In genomic region chr5:142911775-142912174, GRCh38 we compare ENCODE assay signal across 33 cellular contexts.
"Had no signal": no experiment of that assay in that cellular context is flagged by ENCODE, and none has a peak within 500 bp of the region (broad histone marks: within the 10 kb centered on the region; RNA-seq: fewer than 3 reads in every experiment).

No MANE protein-coding gene starts in this region.

- H3K27ac ChIP-seq: ascending aorta, cardiac muscle cell, PC-9, RWPE1, SJCRH30, SK-N-MC had no signal

- H3K4me3 ChIP-seq: ascending aorta, cardiac muscle cell, PC-9, SJCRH30, SK-N-MC had no signal

- H3K4me1 ChIP-seq: ascending aorta had no signal

- DNase-seq: activated B cell treated with CpG ODN at 0.5 μM for 24 hours; activated CD4-positive, alpha-beta memory T cell treated with anti-CD3 and anti-CD28 coated beads, Interleukin-2, amount 10 ng/mL, durations not matched to agents 7 days and 5 days; activated CD4-positive, alpha-beta T cell treated with anti-CD3 and anti-CD28 coated beads for 48 hours; activated CD4-positive, CD25-positive, alpha-beta regulatory T cell treated with anti-CD3 and anti-CD28 coated beads, Interleukin-2, amount 50 U/mL, for 72 hours; activated CD8-positive, alpha-beta memory T cell treated with anti-CD3 and anti-CD28 coated beads for 24 hours; activated CD8-positive, alpha-beta memory T cell treated with anti-CD3 and anti-CD28 coated beads, Interleukin-2, amount 10 ng/mL, durations not matched to agents 7 days and 5 days; activated CD8-positive, alpha-beta memory T cell treated with anti-CD3 and anti-CD28 coated beads, Interleukin-2, amount 50 U/mL, for 48 hours; activated gamma-delta T cell; activated naive CD4-positive, alpha-beta T cell treated with Interleukin-2 at 50 U/mL for 16 hours; activated naive CD8-positive, alpha-beta T cell treated with anti-CD3 and anti-CD28 coated beads, Interleukin-2, amount 10 ng/mL, durations not matched to agents 7 days and 5 days; activated T-cell treated with anti-CD3 and anti-CD28 coated beads, Interleukin-2, amount 50 U/mL, for 1 hour; amygdala; Karpas-422; KBM-7; NCI-H1092; NCI-H1436 treated with DMSO at 0.1 percent for 48 hours; NCI-H1694 treated with DMSO at 0.1 percent for 48 hours; NCI-H2029; NCI-H345; NCI-H524 treated with DMSO at 0.1 percent for 48 hours; NCI-H748 treated with DMSO at 0.1 percent for 48 hours; NK-92 treated with Interleukin-12 subunit alpha and Interleukin-12 subunit beta, amount 100 ng/mL, for 24 hours; PC-9; Right ventricle myocardium superior; SJCRH30 had no signal

- H3K27me3 ChIP-seq: ascending aorta, cardiac muscle cell, SJCRH30 had no signal

- H3K9me3 ChIP-seq: ascending aorta, SJCRH30 had no signal

- H3K27me3 Mint-ChIP-seq: activated B cell treated with CpG ODN at 0.5 μM for 24 hours; activated CD4-positive, alpha-beta memory T cell treated with anti-CD3 and anti-CD28 coated beads, Interleukin-2, amount 10 ng/mL, durations not matched to agents 7 days and 5 days; activated CD8-positive, alpha-beta memory T cell treated with anti-CD3 and anti-CD28 coated beads, Interleukin-2, amount 10 ng/mL, durations not matched to agents 7 days and 5 days; activated naive CD4-positive, alpha-beta T cell treated with anti-CD3 and anti-CD28 coated beads, Interleukin-2, amount 50 U/mL, for 24 hours; activated naive CD8-positive, alpha-beta T cell treated with anti-CD3 and anti-CD28 coated beads, Interleukin-2, amount 10 ng/mL, durations not matched to agents 7 days and 5 days; IgD-negative memory B cell had no signal

- H3K4me1 Mint-ChIP-seq: activated CD4-positive, alpha-beta memory T cell treated with anti-CD3 and anti-CD28 coated beads, Interleukin-2, amount 10 ng/mL, durations not matched to agents 7 days and 5 days; activated CD8-positive, alpha-beta memory T cell treated with anti-CD3 and anti-CD28 coated beads, Interleukin-2, amount 10 ng/mL, durations not matched to agents 7 days and 5 days; activated naive CD4-positive, alpha-beta T cell treated with anti-CD3 and anti-CD28 coated beads, Interleukin-2, amount 50 U/mL, for 24 hours; activated naive CD8-positive, alpha-beta T cell treated with anti-CD3 and anti-CD28 coated beads, Interleukin-2, amount 10 ng/mL, durations not matched to agents 7 days and 5 days had no signal

- H3K27ac Mint-ChIP-seq: activated B cell treated with CpG ODN at 0.5 μM for 24 hours; activated CD4-positive, alpha-beta memory T cell treated with anti-CD3 and anti-CD28 coated beads, Interleukin-2, amount 10 ng/mL, durations not matched to agents 7 days and 5 days; activated naive CD8-positive, alpha-beta T cell treated with anti-CD3 and anti-CD28 coated beads, Interleukin-2, amount 10 ng/mL, durations not matched to agents 7 days and 5 days; activated T-helper 2 cell treated with anti-CD3 and anti-CD28 coated beads, Interferon-gamma antibody, Interleukin-2, Interleukin-4, amounts not matched to agents 10 μg/mL and 5 μg/mL and 100 μg/mL, durations not matched to agents 14 hours and 24 hours and 36 hours; IgD-negative memory B cell; T-helper 2 cell treated with Interferon-gamma antibody and Interleukin-4, amounts not matched to agents 5 μg/mL and 100 μg/mL, for 36 hours had no signal

- H3K9me3 Mint-ChIP-seq: activated B cell treated with CpG ODN at 0.5 μM for 24 hours; activated CD4-positive, alpha-beta memory T cell treated with anti-CD3 and anti-CD28 coated beads, Interleukin-2, amount 10 ng/mL, durations not matched to agents 7 days and 5 days; activated naive CD4-positive, alpha-beta T cell treated with anti-CD3 and anti-CD28 coated beads, Interleukin-2, amount 50 U/mL, for 24 hours; activated naive CD8-positive, alpha-beta T cell treated with anti-CD3 and anti-CD28 coated beads, Interleukin-2, amount 10 ng/mL, durations not matched to agents 7 days and 5 days; activated T-helper 2 cell treated with anti-CD3 and anti-CD28 coated beads, Interferon-gamma antibody, Interleukin-2, Interleukin-4, amounts not matched to agents 10 μg/mL and 5 μg/mL and 100 μg/mL, durations not matched to agents 14 hours and 24 hours and 36 hours; IgD-negative memory B cell; T-helper 2 cell treated with Interferon-gamma antibody and Interleukin-4, amounts not matched to agents 5 μg/mL and 100 μg/mL, for 36 hours had no signal

- H3K36me3 ChIP-seq: SJCRH30 had no signal

- ATAC-seq: activated CD8-positive, alpha-beta memory T cell treated with anti-CD3 and anti-CD28 coated beads, Interleukin-2, amount 10 ng/mL, durations not matched to agents 7 days and 5 days had no signal

- H3K4me3 Mint-ChIP-seq: activated B cell treated with CpG ODN at 0.5 μM for 24 hours; activated CD4-positive, alpha-beta memory T cell treated with anti-CD3 and anti-CD28 coated beads, Interleukin-2, amount 10 ng/mL, durations not matched to agents 7 days and 5 days; activated CD8-positive, alpha-beta memory T cell treated with anti-CD3 and anti-CD28 coated beads, Interleukin-2, amount 10 ng/mL, durations not matched to agents 7 days and 5 days; activated naive CD4-positive, alpha-beta T cell treated with anti-CD3 and anti-CD28 coated beads, Interleukin-2, amount 50 U/mL, for 24 hours; activated naive CD8-positive, alpha-beta T cell treated with anti-CD3 and anti-CD28 coated beads, Interleukin-2, amount 10 ng/mL, durations not matched to agents 7 days and 5 days; IgD-negative memory B cell; T-helper 2 cell treated with Interferon-gamma antibody and Interleukin-4, amounts not matched to agents 5 μg/mL and 100 μg/mL, for 36 hours had no signal
